ENCODE assay signal across 13 cellular contexts in the genomic region with DNA sequence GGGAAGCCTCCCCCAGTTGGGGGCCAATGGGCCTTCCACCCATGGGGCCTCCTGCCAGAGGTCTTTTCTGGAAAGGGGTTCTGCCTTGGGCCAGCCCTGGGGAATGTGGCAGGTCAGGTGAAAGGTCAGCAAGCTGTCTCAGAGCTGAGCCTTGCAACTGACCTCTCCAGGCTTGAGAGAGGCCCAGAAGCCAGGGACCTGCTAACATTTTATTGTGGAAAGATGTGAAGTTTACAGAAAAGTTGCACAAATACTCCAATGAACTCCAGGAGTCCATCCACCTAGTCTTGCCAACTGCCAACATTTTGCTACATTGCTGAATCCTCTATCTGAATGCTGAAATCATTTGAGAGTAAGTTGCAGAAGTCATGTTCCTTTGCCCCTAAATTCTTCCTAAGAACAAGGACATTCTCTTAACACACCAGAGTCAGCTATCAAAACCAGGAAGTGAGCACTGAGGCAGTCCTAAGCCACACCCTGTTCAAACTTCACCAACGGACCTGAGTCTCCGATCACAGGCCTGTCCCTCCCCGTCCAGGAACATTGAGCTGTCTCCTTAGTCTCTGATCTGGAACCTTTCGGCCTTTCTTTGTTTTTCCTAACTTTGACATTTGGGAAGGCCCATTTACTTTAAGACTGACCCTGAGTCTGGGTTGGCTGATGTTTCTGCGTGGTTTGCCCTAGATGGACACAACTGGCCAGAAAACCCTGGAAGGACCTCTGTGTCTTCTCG. TPM values are rescaled to one million over a fixed set of nuclear protein-coding genes. Genes with fewer than 3 reads are reported as not detected.
DNase-seq lines count a peak whose midpoint lies in the region; ATAC-seq and TF ChIP-seq lines count a peak whose summit lies in the region.
"Had no signal": no experiment of that assay in that cellular context is flagged by ENCODE, and none has a peak within 500 bp of the region (broad histone marks: within the 10 kb centered on the region; RNA-seq: fewer than 3 reads in every experiment).

No MANE protein-coding gene starts in this region.

- TF ChIP-seq CTCF in Peyer's patch (IDR thresholded peaks at IDR 0.05) = no peak
- TF ChIP-seq CTCF in endothelial cell (IDR thresholded peaks at IDR 0.05; ENCODE audit: unreplicated experiment) = no peak
- TF ChIP-seq CTCF in vagina (IDR thresholded peaks at IDR 0.05) = no peak

- no peak overlapping the region for H3K4me3 ChIP-seq in Peyer's patch
- no peak overlapping the region for H3K4me3 ChIP-seq in vagina
- H3K4me3 ChIP-seq: prostate gland, SJSA1, suprapubic skin had no signal

- H3K4me1 ChIP-seq in Peyer's patch = peaks cover 0 to 32% (median 10%) of the 10 kb centered on the region in 4 donors
- H3K4me1 ChIP-seq in vagina = peaks cover 8% of the 10 kb centered on the region
- H3K4me1 ChIP-seq: prostate gland had no signal

- H3K27me3 ChIP-seq in Peyer's patch = no peaks in the 10 kb centered on the region
- H3K27me3 ChIP-seq in vagina = no peaks in the 10 kb centered on the region
- H3K27me3 ChIP-seq: SJSA1 had no signal

- no peaks in the 10 kb centered on the region for H3K9me3 Mint-ChIP-seq in endothelial cell (ENCODE audit: unreplicated experiment)
- H3K9me3 Mint-ChIP-seq: activated T-helper 2 cell treated with anti-CD3 and anti-CD28 coated beads, Interferon-gamma antibody, Interleukin-2, Interleukin-4, amounts not matched to agents 10 μg/mL and 5 μg/mL and 100 μg/mL, durations not matched to agents 14 hours and 24 hours and 36 hours had no signal

- no peaks in the 10 kb centered on the region for H3K9me3 ChIP-seq in Peyer's patch
- H3K9me3 ChIP-seq in vagina = no peaks in the 10 kb centered on the region
- H3K9me3 ChIP-seq: prostate gland, SJSA1, suprapubic skin had no signal

- intact Hi-C loops in vagina (cut with DNase I) = no loop called here

- no peaks in the 10 kb centered on the region for H3K36me3 ChIP-seq in Peyer's patch
- no peaks in the 10 kb centered on the region for H3K36me3 ChIP-seq in vagina
- H3K36me3 ChIP-seq: prostate gland, suprapubic skin had no signal

- TF ChIP-seq POLR2A in Peyer's patch (IDR thresholded peaks at IDR 0.05) (peak in 1 of 2 donors; percentile 69), vagina (IDR thresholded peaks at IDR 0.05) (no peak)

- peaks cover 24% of the 10 kb centered on the region for H3K27me3 Mint-ChIP-seq in endothelial cell (ENCODE audit: unreplicated experiment)

- ATAC-seq in GM19351 (IDR thresholded peaks at IDR 0.05; ENCODE audit: unreplicated experiment) (no peak), GM18870 (IDR thresholded peaks at IDR 0.05; ENCODE audit: unreplicated experiment) (no peak)

- peaks cover 17% of the 10 kb centered on the region for H3K4me1 Mint-ChIP-seq in endothelial cell (ENCODE audit: unreplicated experiment)

- H3K36me3 Mint-ChIP-seq in endothelial cell (ENCODE audit: low read depth, unreplicated experiment) = peaks cover 8% of the 10 kb centered on the region
- H3K36me3 Mint-ChIP-seq: CD14-positive monocyte had no signal

- peak overlapping the region; percentile 27 for H3K4me3 Mint-ChIP-seq in endothelial cell (ENCODE audit: unreplicated experiment)

- H3K27ac Mint-ChIP-seq in endothelial cell (ENCODE audit: unreplicated experiment) = no peak overlapping the region
- H3K27ac Mint-ChIP-seq: activated T-helper 2 cell treated with anti-CD3 and anti-CD28 coated beads, Interferon-gamma antibody, Interleukin-2, Interleukin-4, amounts not matched to agents 10 μg/mL and 5 μg/mL and 100 μg/mL, durations not matched to agents 14 hours and 24 hours and 36 hours had no signal

- H3K27ac ChIP-seq in Peyer's patch (peak overlapping the region in 3 of 4 donors; percentile 76 to 91 (median 84)), substantia nigra (ENCODE audit: low read depth, low read length, poor library complexity, severe bottlenecking) (peak overlapping the region; percentile 98), vagina (no peak overlapping the region)
- H3K27ac ChIP-seq: prostate gland, SJSA1, suprapubic skin had no signal

- DNase-seq in LoVo (ENCODE audit: low spot score) (peak; percentile 75), Peyer's patch (peak in 2 of 3 donors; percentile 54 to 87), endothelial cell (ENCODE audit: low spot score) (no peak), substantia nigra (lab: John Stamatoyannopoulos, UW) (no peak), vagina (ENCODE audit: extremely low spot score in 2 of 2) (no peak)
- DNase-seq: effector memory CD4-positive, alpha-beta T cell had no signal

RNA-seq across cellular contexts. Expression of a gene that starts 4.0 kb away (rescaled TPM):
- total RNA-seq in Peyer's patch (1 to 10 TPM; 3.5 to 9.7 (median 7.3) TPM), endothelial cell (ENCODE audit: unreplicated experiment) (5.6 TPM), vagina (not detected)

Comparison
In these comparisons a context has a peak if more than half of its experiments do, and no peak if none do; other contexts are left out.
1. DNase-seq: peak in LoVo (single experiment) and Peyer's patch (2 of 3); none in endothelial cell (single experiment), substantia nigra (0 of 49) and vagina (0 of 2).